ENCODE assay signal across 16 cellular contexts in the genomic region with DNA sequence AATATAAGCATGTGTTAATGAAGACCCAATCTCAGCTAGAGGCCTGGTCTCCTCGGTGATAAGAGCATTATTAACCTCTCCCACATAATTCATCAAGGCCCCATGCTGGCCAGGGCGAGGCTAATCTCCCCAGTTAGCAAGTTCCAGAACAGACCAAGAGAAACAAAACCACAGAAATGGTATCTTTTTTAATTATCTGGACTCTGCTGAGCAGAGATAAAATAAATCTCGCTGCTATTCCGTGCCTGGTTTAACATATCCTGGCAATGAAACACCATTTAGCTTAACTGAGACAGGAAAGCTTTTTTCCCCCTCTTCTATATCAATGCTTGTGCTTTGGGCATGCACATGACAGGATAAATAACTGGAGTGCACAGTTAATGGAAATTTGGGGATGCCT.
"Had no signal": no experiment of that assay in that cellular context is flagged by ENCODE, and none has a peak within 500 bp of the region (broad histone marks: within the 10 kb centered on the region; RNA-seq: fewer than 3 reads in every experiment).

No MANE protein-coding gene starts in this region.

- H3K4me3 Mint-ChIP-seq: activated CD4-positive, alpha-beta memory T cell treated with anti-CD3 and anti-CD28 coated beads for 36 hours; activated T-cell treated with anti-CD3 and anti-CD28 coated beads, Interleukin-2, amount 50 U/mL, for 72 hours; immature natural killer cell; natural killer cell treated with Interleukin-12 subunit alpha and Interleukin-12 subunit beta and Interleukin-15 and Interleukin-18, amount 100 ng/mL, for 72 hours; T-helper 1 cell treated with Interleukin-12 subunit alpha and Interleukin-12 subunit beta and Interleukin-4 antibody, amounts not matched to agents 30 μg/mL and 1 μg/mL, for 36 hours had no signal

- H3K36me3 ChIP-seq: suprapubic skin, upper lobe of right lung had no signal

- H3K27ac Mint-ChIP-seq: activated CD4-positive, alpha-beta memory T cell treated with anti-CD3 and anti-CD28 coated beads for 36 hours; immature natural killer cell; natural killer cell treated with Interleukin-12 subunit alpha and Interleukin-12 subunit beta and Interleukin-15 and Interleukin-18, amount 100 ng/mL, for 72 hours; T-helper 1 cell treated with Interleukin-12 subunit alpha and Interleukin-12 subunit beta and Interleukin-4 antibody, amounts not matched to agents 30 μg/mL and 1 μg/mL, for 36 hours had no signal

- H3K4me3 ChIP-seq: suprapubic skin, upper lobe of right lung had no signal

- H3K27me3 Mint-ChIP-seq: activated CD4-positive, alpha-beta memory T cell treated with anti-CD3 and anti-CD28 coated beads for 36 hours; natural killer cell treated with Interleukin-12 subunit alpha and Interleukin-12 subunit beta and Interleukin-15 and Interleukin-18, amount 100 ng/mL, for 72 hours had no signal

- ATAC-seq: activated T-cell treated with anti-CD3 and anti-CD28 coated beads, Interleukin-2, amount 50 U/mL, for 72 hours; natural killer cell treated with Interleukin-12 subunit alpha and Interleukin-12 subunit beta and Interleukin-15 and Interleukin-18, amount 100 ng/mL, for 72 hours; stimulated activated naive CD8-positive, alpha-beta T cell treated with anti-CD3 and anti-CD28 coated beads, Interleukin-15, Interleukin-2, amounts not matched to agents 100 U/mL and 50 U/mL, for 24 hours; upper lobe of right lung had no signal

- H3K36me3 Mint-ChIP-seq: activated CD4-positive, alpha-beta memory T cell treated with anti-CD3 and anti-CD28 coated beads for 36 hours; natural killer cell treated with Interleukin-12 subunit alpha and Interleukin-12 subunit beta and Interleukin-15 and Interleukin-18, amount 100 ng/mL, for 72 hours had no signal

- DNase-seq: activated CD4-positive, alpha-beta memory T cell treated with anti-CD3 and anti-CD28 coated beads for 36 hours; activated CD4-positive, alpha-beta T cell treated with anti-CD3 and anti-CD28 coated beads for 1 hour; activated T-cell treated with anti-CD3 and anti-CD28 coated beads, Interleukin-2, amount 50 U/mL, for 72 hours; central memory CD4-positive, alpha-beta T cell; cortex of kidney; effector CD8-positive, alpha-beta T cell; immature natural killer cell; left cardiac atrium; stimulated activated CD4-positive, alpha-beta T cell treated with anti-CD3 and anti-CD28 coated beads, Interleukin-4, amount 100 ng/mL, for 1 hour; stimulated activated CD8-positive, alpha-beta memory T cell treated with anti-CD3 and anti-CD28 coated beads, Interleukin-4, amount 100 ng/mL, for 48 hours; stimulated activated naive CD8-positive, alpha-beta T cell treated with anti-CD3 and anti-CD28 coated beads, Interleukin-15, Interleukin-2, amounts not matched to agents 100 U/mL and 50 U/mL, for 24 hours; upper lobe of right lung had no signal

- H3K27me3 ChIP-seq: suprapubic skin, upper lobe of right lung had no signal

- H3K9me3 Mint-ChIP-seq: activated CD4-positive, alpha-beta memory T cell treated with anti-CD3 and anti-CD28 coated beads for 36 hours; activated T-cell treated with anti-CD3 and anti-CD28 coated beads, Interleukin-2, amount 50 U/mL, for 72 hours; immature natural killer cell; natural killer cell treated with Interleukin-12 subunit alpha and Interleukin-12 subunit beta and Interleukin-15 and Interleukin-18, amount 100 ng/mL, for 72 hours had no signal

- H3K27ac ChIP-seq: epithelial cell of prostate, suprapubic skin, upper lobe of right lung had no signal

- H3K9me3 ChIP-seq: suprapubic skin, upper lobe of right lung had no signal

- H3K4me1 ChIP-seq: suprapubic skin, upper lobe of right lung had no signal
